Comparison of ENCODE assay signal across 8 cellular contexts in the genomic region with DNA sequence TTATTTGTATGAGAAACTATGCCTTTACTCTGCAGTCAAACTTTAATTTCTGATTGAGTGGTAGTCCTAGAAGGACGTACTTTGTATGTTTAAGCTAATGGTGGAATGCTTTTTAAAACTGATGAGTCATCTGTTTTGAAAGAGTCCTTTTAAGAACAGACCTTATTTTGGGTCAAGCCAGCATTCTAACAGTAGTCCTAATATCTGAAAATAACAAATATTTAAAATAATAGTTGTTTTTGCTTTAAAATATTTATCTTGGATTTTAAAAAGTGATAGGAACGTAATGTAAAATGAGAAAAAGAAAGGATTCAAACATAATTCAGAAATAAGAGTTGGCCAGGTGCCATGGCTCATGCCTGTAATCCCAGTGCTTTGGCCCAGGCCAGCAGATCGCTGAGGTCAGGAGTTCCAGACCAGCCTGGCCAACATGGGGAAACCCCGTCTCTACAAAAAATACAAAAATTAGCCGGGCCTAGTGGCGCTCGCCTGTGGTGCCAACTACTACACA. TPM values are rescaled to one million over a fixed set of nuclear protein-coding genes. Genes with fewer than 3 reads are reported as not detected.
DNase-seq lines count a peak whose midpoint lies in the region; ATAC-seq and TF ChIP-seq lines count a peak whose summit lies in the region.

No MANE protein-coding gene starts in this region.

- POLR2A ChIA-PET in activated CD4-positive, alpha-beta T cell treated with anti-CD3 and anti-CD28 coated beads for 36 hours (lab: Charles Lee): interaction anchor here (3.2 kb wide), 1 partner anchor 255 kb away, joined by 26 read pairs; no protein-coding TSS in a partner anchor

- H2AK5ac ChIP-seq in neuronal stem cell (ENCODE audit: low read depth, low read length): no peak overlapping the region

- no peak overlapping the region for H3K27ac Mint-ChIP-seq in activated CD4-positive, alpha-beta T cell treated with anti-CD3 and anti-CD28 coated beads for 36 hours

- DNase-seq in activated CD4-positive, alpha-beta T cell treated with anti-CD3 and anti-CD28 coated beads for 36 hours: no peak
- DNase-seq in activated CD4-positive, alpha-beta T cell treated with anti-CD3 and anti-CD28 coated beads, Interleukin-2, amount 50 U/mL, for 4 hours: no peak
- DNase-seq in RKO (ENCODE audit: low spot score): peak; percentile 62
- peak; percentile 66 for DNase-seq in epithelial cell of proximal tubule (ENCODE audit: low read depth)
- DNase-seq in neuronal stem cell (ENCODE audit: low spot score): no peak
- DNase-seq in GM20000 (ENCODE audit: low spot score): no peak

- H2BK5ac ChIP-seq in neuronal stem cell (ENCODE audit: low read length): no peak overlapping the region

- no peak overlapping the region for H3K23ac ChIP-seq in neuronal stem cell (ENCODE audit: low read depth, low read length, poor library complexity)

- H3K27ac ChIP-seq in neuronal stem cell (replicated peaks; ENCODE audit: low read length): no peak overlapping the region

- no peaks in the 10 kb centered on the region for H3K9me3 ChIP-seq in neuronal stem cell (replicated peaks in 1 of 2; ENCODE audit: control insufficient read depth in 2 of 2, insufficient read depth in 1 of 2, low read depth in 1 of 2, low read length in 2 of 2)

- H3K4me3 Mint-ChIP-seq in activated CD4-positive, alpha-beta T cell treated with anti-CD3 and anti-CD28 coated beads for 36 hours: peak overlapping the region; percentile 91

- H3K27me3 ChIP-seq in neuronal stem cell (ENCODE audit: control insufficient read depth in 3 of 3, insufficient read depth in 3 of 3, low read depth in 1 of 3, low read length in 3 of 3): no peaks in the 10 kb centered on the region

- H3K4me1 ChIP-seq in neuronal stem cell (ENCODE audit: control insufficient read depth in 2 of 2, insufficient read depth in 1 of 2, low read depth in 1 of 2, low read length in 2 of 2): peaks cover 3% of the 10 kb centered on the region in 2 donors

- TF ChIP-seq CTCF in epithelial cell of proximal tubule (conservative IDR thresholded peaks at IDR 0.05; ENCODE audit: low read depth, low read length) (no peak), GM20000 (IDR thresholded peaks at IDR 0.05; ENCODE audit: extremely low read depth, missing control alignments) (no peak)

- H4K8ac ChIP-seq in neuronal stem cell (ENCODE audit: low read depth, low read length): no peak overlapping the region

- H2AFZ ChIP-seq in neuronal stem cell (ENCODE audit: low read length): peak overlapping the region; percentile 97

- H3K18ac ChIP-seq in neuronal stem cell (ENCODE audit: low read length): no peak overlapping the region

- no peak overlapping the region for H2BK15ac ChIP-seq in neuronal stem cell (ENCODE audit: low read length)

- H3K14ac ChIP-seq in neuronal stem cell (ENCODE audit: low read length): no peak overlapping the region

- intact Hi-C loops in activated CD4-positive, alpha-beta T cell treated with anti-CD3 and anti-CD28 coated beads for 36 hours (cut with DNase I, micrococcal nuclease): no loop called here

- H2BK120ac ChIP-seq in neuronal stem cell (ENCODE audit: low read depth, low read length): no peak overlapping the region

- H3K4me1 Mint-ChIP-seq in activated CD4-positive, alpha-beta T cell treated with anti-CD3 and anti-CD28 coated beads for 36 hours: peaks cover 30% of the 10 kb centered on the region

- H3K4me3 ChIP-seq in epithelial cell of proximal tubule (ENCODE audit: low read depth, low read length) (peak overlapping the region; percentile 15), neuronal stem cell (ENCODE audit: low read length in 2 of 2) (peak overlapping the region in 1 of 2 donors; percentile 81)

- no peak overlapping the region for H3K4ac ChIP-seq in neuronal stem cell (ENCODE audit: low read length)

- H3K9me3 Mint-ChIP-seq in activated CD4-positive, alpha-beta T cell treated with anti-CD3 and anti-CD28 coated beads for 36 hours (ENCODE audit: low read depth): no peaks in the 10 kb centered on the region

- no peak overlapping the region for H3K4me2 ChIP-seq in neuronal stem cell (ENCODE audit: insufficient read depth, low read length, poor library complexity, severe bottlenecking)

- no peak overlapping the region for H2BK12ac ChIP-seq in neuronal stem cell (ENCODE audit: low read length)

- ATAC-seq in activated CD4-positive, alpha-beta T cell treated with anti-CD3 and anti-CD28 coated beads for 36 hours: no peak
- ATAC-seq in HG03460 (IDR thresholded peaks at IDR 0.05; ENCODE audit: unreplicated experiment) (no peak), GM21717 (IDR thresholded peaks at IDR 0.05; ENCODE audit: unreplicated experiment) (no peak)

- WGBS in neuronal stem cell (ENCODE audit: extremely low coverage in 2 of 2, insufficient read length in 2 of 2, insufficient replicate concordance in 1 of 2), 2 donors: 100% methylated on average over 1 of the region's 7 CpGs

- peaks cover 6% of the 10 kb centered on the region for H3K27me3 Mint-ChIP-seq in activated CD4-positive, alpha-beta T cell treated with anti-CD3 and anti-CD28 coated beads for 36 hours

- H3K79me1 ChIP-seq in neuronal stem cell (ENCODE audit: low read depth, low read length): no peaks in the 10 kb centered on the region

- CTCF ChIA-PET in activated CD4-positive, alpha-beta T cell treated with anti-CD3 and anti-CD28 coated beads for 36 hours (lab: Charles Lee): interaction anchor here (0.7 to 2.4 kb wide), 6 partner anchors 67 to 463 kb away, joined by 3 to 6 read pairs (median 3); no protein-coding TSS in a partner anchor

- H3K36me3 ChIP-seq in neuronal stem cell (replicated peaks in 1 of 2; ENCODE audit: control insufficient read depth in 2 of 2, insufficient read depth in 2 of 2, low read length in 2 of 2): peaks cover 0 to 16% of the 10 kb centered on the region in 2 donors

- H3K9ac ChIP-seq in neuronal stem cell (ENCODE audit: low read depth, low read length, poor library complexity): no peak overlapping the region

- H4K91ac ChIP-seq in neuronal stem cell (ENCODE audit: low read depth, low read length, poor library complexity): no peak overlapping the region

- peaks cover 23% of the 10 kb centered on the region for H3K36me3 Mint-ChIP-seq in activated CD4-positive, alpha-beta T cell treated with anti-CD3 and anti-CD28 coated beads for 36 hours (ENCODE audit: low read depth)

RNA-seq across cellular contexts. Expression of a gene that starts 1.3 kb away (rescaled TPM):
- 10 to 100 TPM; 20.7 to 22.2 TPM for total RNA-seq in activated CD4-positive, alpha-beta T cell treated with anti-CD3 and anti-CD28 coated beads for 36 hours
- 20.5 and 21.0 TPM in 2 replicates for total RNA-seq in epithelial cell of proximal tubule
- polyA plus RNA-seq in neuronal stem cell (2013, experiment 1 of 2): 13.7 TPM
- 14.8 TPM for polyA plus RNA-seq in neuronal stem cell (2013, experiment 2 of 2)

Comparison
In these comparisons a context has a peak if more than half of its experiments do, and no peak if none do; other contexts are left out.
1. DNase-seq: peak in RKO (single experiment) and epithelial cell of proximal tubule (single experiment); none in activated CD4-positive, alpha-beta T cell treated with anti-CD3 and anti-CD28 coated beads for 36 hours (single experiment), activated CD4-positive, alpha-beta T cell treated with anti-CD3 and anti-CD28 coated beads, Interleukin-2, amount 50 U/mL, for 4 hours (0 of 2), neuronal stem cell (single experiment) and GM20000 (single experiment).